ENCODE assay signal across 8 cellular contexts in genomic region chr11:2270322-2271076, GRCh38. TPM values are rescaled to one million over a fixed set of nuclear protein-coding genes. Genes with fewer than 3 reads are reported as not detected.
DNase-seq lines count a peak whose midpoint lies in the region; ATAC-seq and TF ChIP-seq lines count a peak whose summit lies in the region.

A gene with protein sequence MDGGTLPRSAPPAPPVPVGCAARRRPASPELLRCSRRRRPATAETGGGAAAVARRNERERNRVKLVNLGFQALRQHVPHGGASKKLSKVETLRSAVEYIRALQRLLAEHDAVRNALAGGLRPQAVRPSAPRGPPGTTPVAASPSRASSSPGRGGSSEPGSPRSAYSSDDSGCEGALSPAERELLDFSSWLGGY (minus strand): TSS chr11:2270588. CDS start chr11:2270332, 256 bp downstream.

- peak; percentile 80 for DNase-seq in activated CD4-positive, alpha-beta T cell treated with anti-CD3 and anti-CD28 coated beads, Interleukin-2, amount 10 ng/mL, durations not matched to agents 24 days and 14 days
- DNase-seq in activated CD4-positive, alpha-beta T cell treated with anti-CD3 and anti-CD28 coated beads, Interleukin-2, amount 50 U/mL, for 1 hour = no peak
- no peak for DNase-seq in adipocyte (ENCODE audit: low read depth)
- peak in 2 of 3 donors; percentile 48 to 49 for DNase-seq in right lobe of liver
- peak; percentile 16 for DNase-seq in testis

- peaks cover 38% of the 10 kb centered on the region for H3K27me3 ChIP-seq in adipocyte (replicated peaks; ENCODE audit: control insufficient read depth, insufficient read depth, low read length)
- H3K27me3 ChIP-seq in right lobe of liver = peaks cover 0 to 17% of the 10 kb centered on the region in 2 donors
- peaks cover 3% of the 10 kb centered on the region for H3K27me3 ChIP-seq in testis

- H3K4me1 ChIP-seq in adipocyte (ENCODE audit: control insufficient read depth, insufficient read depth, low read length) (no peaks in the 10 kb centered on the region), right lobe of liver (peaks cover 0 to 10% (median 0%) of the 10 kb centered on the region in 4 donors), testis (peaks cover 9% of the 10 kb centered on the region)

- no peaks in the 10 kb centered on the region for H3K36me3 Mint-ChIP-seq in activated CD4-positive, alpha-beta T cell treated with anti-CD3 and anti-CD28 coated beads, Interleukin-2, amount 10 ng/mL, durations not matched to agents 24 days and 14 days (ENCODE audit: low read depth)

- whole genome bisulfite sequencing in right lobe of liver (ENCODE audit: insufficient coverage, low coverage, low lambda C conversion rate, missing lambda C conversion rate) = 0% methylated on average over 3 of the region's 89 CpGs
- 0 to 1% methylated on average over 18 to 72 of the region's 89 CpGs for WGBS in testis, 2 donors

- H3K4me3 Mint-ChIP-seq in activated CD4-positive, alpha-beta T cell treated with anti-CD3 and anti-CD28 coated beads, Interleukin-2, amount 10 ng/mL, durations not matched to agents 24 days and 14 days = peak within 1 kb of the TSS; percentile 70

- H3K4me1 Mint-ChIP-seq in activated CD4-positive, alpha-beta T cell treated with anti-CD3 and anti-CD28 coated beads, Interleukin-2, amount 10 ng/mL, durations not matched to agents 24 days and 14 days = peaks cover 17% of the 10 kb centered on the region

- no peak within 1 kb of the TSS for H3K9ac ChIP-seq in adipocyte (ENCODE audit: low read length)

- H3K36me3 ChIP-seq in adipocyte (ENCODE audit: control insufficient read depth, insufficient read depth, low read length, severe bottlenecking) (no peaks in the 10 kb centered on the region), right lobe of liver (no peaks in the 10 kb centered on the region), testis (ENCODE audit: low read depth, missing control alignments) (no peaks in the 10 kb centered on the region)

- no peak for ATAC-seq in right lobe of liver
- ATAC-seq in GM19324 (IDR thresholded peaks at IDR 0.05; ENCODE audit: low FRiP score, unreplicated experiment) = no peak
- ATAC-seq in GM21528 (IDR thresholded peaks at IDR 0.05; ENCODE audit: low FRiP score, unreplicated experiment) = no peak
- ATAC-seq in GM21825 (IDR thresholded peaks at IDR 0.05; ENCODE audit: unreplicated experiment) = no peak

- no peak for TF ChIP-seq POLR2A in right lobe of liver (IDR thresholded peaks at IDR 0.05)
- no peak for TF ChIP-seq POLR2A in testis (IDR thresholded peaks at IDR 0.05)

- H3K27ac Mint-ChIP-seq in activated CD4-positive, alpha-beta T cell treated with anti-CD3 and anti-CD28 coated beads, Interleukin-2, amount 10 ng/mL, durations not matched to agents 24 days and 14 days = peak within 1 kb of the TSS; percentile 70

- H3K27ac ChIP-seq in right lobe of liver (peak within 1 kb of the TSS; percentile 15 to 51 (median 43)), testis (peak within 1 kb of the TSS in 1 of 2 donors; percentile 69)

- no peaks in the 10 kb centered on the region for H3K9me3 Mint-ChIP-seq in activated CD4-positive, alpha-beta T cell treated with anti-CD3 and anti-CD28 coated beads, Interleukin-2, amount 10 ng/mL, durations not matched to agents 24 days and 14 days

- H3K9me3 ChIP-seq in adipocyte (ENCODE audit: control insufficient read depth, low read length) (peaks cover 5% of the 10 kb centered on the region), right lobe of liver (no peaks in the 10 kb centered on the region), testis (no peaks in the 10 kb centered on the region)

- TF ChIP-seq CTCF in right lobe of liver (IDR thresholded peaks at IDR 0.05) = no peak
- no peak for TF ChIP-seq CTCF in testis (IDR thresholded peaks at IDR 0.05)

- intact Hi-C loops in activated CD4-positive, alpha-beta T cell treated with anti-CD3 and anti-CD28 coated beads, Interleukin-2, amount 10 ng/mL, durations not matched to agents 24 days and 14 days (cut with micrococcal nuclease) = no loop called here
- intact Hi-C loops in right lobe of liver (cut with DNase I) = no loop called here
- intact Hi-C loops in testis (cut with DNase I; ENCODE audit: low total_unique reads) = no loop called here

- H3K27me3 Mint-ChIP-seq in activated CD4-positive, alpha-beta T cell treated with anti-CD3 and anti-CD28 coated beads, Interleukin-2, amount 10 ng/mL, durations not matched to agents 24 days and 14 days = peaks cover 30% of the 10 kb centered on the region

- H3K4me3 ChIP-seq in adipocyte (ENCODE audit: low read length) (peak within 1 kb of the TSS; percentile 56), right lobe of liver (peak within 1 kb of the TSS; percentile 25 to 46 (median 37)), testis (peak within 1 kb of the TSS; percentile 45 to 57)

RNA-seq across cellular contexts. Expression of the gene that starts here (rescaled TPM):
- total RNA-seq in activated CD4-positive, alpha-beta T cell treated with anti-CD3 and anti-CD28 coated beads, Interleukin-2, amount 10 ng/mL, durations not matched to agents 24 days and 14 days = 0.62 and 0.96 TPM in 2 replicates
- under 1 TPM; 0.42 to 0.81 (median 0.64) TPM for total RNA-seq in right lobe of liver
- total RNA-seq in testis = 1 to 10 TPM; 4.8 to 5.8 TPM
- 1.3 TPM for polyA plus RNA-seq in testis (ENCODE audit: insufficient read depth, low read depth, low replicate concordance)

Comparison
In these comparisons a context has a peak if more than half of its experiments do, and no peak if none do; other contexts are left out.
1. Peak in DNase-seq in activated CD4-positive, alpha-beta T cell treated with anti-CD3 and anti-CD28 coated beads, Interleukin-2, amount 10 ng/mL, durations not matched to agents 24 days and 14 days; RNA of the gene not detected or under 1 TPM.
2. Peak in DNase-seq, H3K4me3 ChIP-seq and H3K27ac ChIP-seq in right lobe of liver; RNA of the gene not detected or under 1 TPM.